Comparison of ENCODE assay signal across 10 cellular contexts in the genomic region with DNA sequence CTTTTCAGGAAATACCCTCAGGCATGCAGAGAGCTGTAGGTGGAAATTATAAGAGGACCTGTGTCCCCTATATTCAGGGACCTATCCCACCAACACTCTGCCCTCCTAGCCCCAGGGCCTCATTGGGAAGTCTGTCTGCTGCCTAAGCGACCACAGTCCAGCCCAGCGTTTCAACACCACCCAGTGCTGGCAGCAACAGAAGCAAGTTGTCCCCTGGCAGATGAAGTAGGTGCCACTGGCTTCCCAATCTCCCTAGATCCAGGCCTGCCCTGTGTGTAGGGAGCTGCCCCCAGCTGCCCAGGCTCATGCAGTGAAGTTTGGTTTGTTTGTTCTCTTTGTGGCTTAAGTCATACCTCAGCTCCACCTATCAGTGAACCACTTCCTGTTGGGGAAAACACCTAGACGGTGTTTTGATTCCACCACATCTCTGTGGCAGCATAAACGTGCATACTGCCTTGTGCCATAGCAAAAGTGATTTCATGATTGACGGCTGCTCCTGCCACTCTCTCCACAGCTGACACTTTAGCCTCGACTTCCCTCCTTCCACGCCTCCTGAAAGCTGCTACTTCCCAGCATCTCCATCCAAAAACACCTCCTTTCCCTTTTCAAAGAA. TPM values are rescaled to one million over a fixed set of nuclear protein-coding genes. Genes with fewer than 3 reads are reported as not detected.
DNase-seq lines count a peak whose midpoint lies in the region; ATAC-seq and TF ChIP-seq lines count a peak whose summit lies in the region.
"Had no signal": no experiment of that assay in that cellular context is flagged by ENCODE, and none has a peak within 500 bp of the region (broad histone marks: within the 10 kb centered on the region; RNA-seq: fewer than 3 reads in every experiment).

No MANE protein-coding gene starts in this region.

- no peak for TF ChIP-seq CTCF in transverse colon (IDR thresholded peaks at IDR 0.05)
- TF ChIP-seq CTCF in coronary artery (IDR thresholded peaks at IDR 0.05), result no peak

- no peaks in the 10 kb centered on the region for H3K27me3 ChIP-seq in transverse colon
- H3K27me3 ChIP-seq: SJSA1 had no signal

- intact Hi-C loops in transverse colon (cut with DNase I; ENCODE audit: low total_unique reads), result no loop called here

- TF ChIP-seq EP300 in transverse colon (IDR thresholded peaks at IDR 0.05; ENCODE audit: low read depth), result no peak

- DNase-seq in NCI-H146 (lab: John Stamatoyannopoulos, UW) (peak; percentile 15), activated T-cell treated with anti-CD3 and anti-CD28 coated beads for 1 hour (ENCODE audit: low read depth) (peak; percentile 39), kidney tubule cell (ENCODE audit: low spot score) (peak; percentile 89), transverse colon (peak; percentile 77), NCI-H446 (lab: John Stamatoyannopoulos, UW) (no peak), coronary artery (ENCODE audit: low spot score) (no peak)

- H3K4me3 ChIP-seq in transverse colon (no peak overlapping the region), coronary artery (no peak overlapping the region)
- H3K4me3 ChIP-seq: SJSA1 had no signal

- H3K27ac ChIP-seq in transverse colon (peak overlapping the region; percentile 78 to 79 (median 78)), coronary artery (no peak overlapping the region)
- H3K27ac ChIP-seq: parathyroid adenoma, SJSA1 had no signal

- in situ Hi-C loops in transverse colon (cut with MboI; ENCODE audit: low pct_ligation_motif_present in 1 of 4, low pct_unique_long_range_greater_than_20kb in 1 of 4, low sequenced_read_pairs in 3 of 4), result no loop called here

- no peaks in the 10 kb centered on the region for H3K36me3 ChIP-seq in transverse colon
- H3K36me3 ChIP-seq: SJSA1 had no signal

- 10 to 31% methylated on average over 2 to 7 of the region's 7 CpGs for WGBS in transverse colon (ENCODE audit: low coverage in 1 of 2), 2 donors

- peak; percentile 66 for TF ChIP-seq POLR2A in transverse colon (IDR thresholded peaks at IDR 0.05)

- H3K4me1 ChIP-seq in transverse colon, result peaks cover 10 to 26% (median 18%) of the 10 kb centered on the region in 4 donors
- H3K4me1 ChIP-seq: parathyroid adenoma had no signal

- no peaks in the 10 kb centered on the region for H3K9me3 ChIP-seq in transverse colon
- H3K9me3 ChIP-seq: SJSA1 had no signal

- ATAC-seq in GM18502 (IDR thresholded peaks at IDR 0.05; ENCODE audit: poor library complexity, unreplicated experiment) (peak; percentile 100), HG02571 (IDR thresholded peaks at IDR 0.05; ENCODE audit: unreplicated experiment) (peak; percentile 100)

RNA-seq across cellular contexts. Expression of gene LEFTY1, which starts 8.1 kb away (rescaled TPM):
- 100 to 1,000 TPM in 3 of 4 donors, 10 to 100 TPM in 1; 86.0 to 320 (median 214) TPM for total RNA-seq in transverse colon
- total RNA-seq: SJSA1 had no signal

RNA-seq across cellular contexts. Expression of gene TMEM63A, which starts 14.9 kb away (rescaled TPM):
- total RNA-seq in transverse colon, result 100 to 1,000 TPM; 104 to 256 (median 180) TPM

RNA-seq across cellular contexts. Expression of gene PYCR2, which starts 27.0 kb away (rescaled TPM):
- total RNA-seq in transverse colon, result 10 to 100 TPM; 26.5 to 40.6 (median 32.2) TPM

RNA-seq across cellular contexts. Expression of gene LEFTY2, which starts 44.0 kb away (rescaled TPM):
- 10 to 100 TPM in 2 of 4 donors, under 1 TPM in 1, not detected in 1; 0.55 to 28.7 (median 24.5) TPM for total RNA-seq in transverse colon
- total RNA-seq: SJSA1 had no signal

Comparison
In these comparisons a context has a peak if more than half of its experiments do, and no peak if none do; other contexts are left out.
1. DNase-seq: peak in NCI-H146 (single experiment), activated T-cell treated with anti-CD3 and anti-CD28 coated beads for 1 hour (single experiment), kidney tubule cell (single experiment) and transverse colon (single experiment); none in NCI-H446 (0 of 2) and coronary artery (single experiment).
2. H3K27ac ChIP-seq: peak in transverse colon (4 of 4); none in coronary artery (0 of 2).